Comparison of ENCODE assay signal across 10 cellular contexts in the genomic region with DNA sequence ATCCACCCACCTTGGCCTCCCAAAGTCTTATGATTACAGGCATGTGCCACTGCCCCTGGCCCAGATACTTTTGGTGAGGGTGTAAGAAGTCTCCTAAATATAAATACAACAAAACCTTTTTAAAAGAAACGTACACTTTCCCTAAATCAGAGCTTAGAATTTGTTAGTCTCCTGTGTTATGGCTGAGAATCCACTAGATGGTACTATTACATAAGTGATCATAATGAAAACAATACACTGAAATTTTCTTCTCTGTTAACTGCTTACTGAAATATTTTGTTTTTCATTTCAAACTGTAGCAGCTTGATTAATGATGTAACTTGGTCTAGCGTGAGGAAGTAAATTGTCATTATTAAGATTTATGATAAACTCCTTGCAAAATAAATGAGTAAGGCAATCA.
DNase-seq lines count a peak whose midpoint lies in the region; ATAC-seq and TF ChIP-seq lines count a peak whose summit lies in the region.
"Had no signal": no experiment of that assay in that cellular context is flagged by ENCODE, and none has a peak within 500 bp of the region (broad histone marks: within the 10 kb centered on the region; RNA-seq: fewer than 3 reads in every experiment).

No MANE protein-coding gene starts in this region.

- H3K4me1 Mint-ChIP-seq in T-cell: no peaks in the 10 kb centered on the region

- H3K9me2 ChIP-seq in PC-3 (replicated peaks; ENCODE audit: low read length): no peaks in the 10 kb centered on the region

- H3K36me3 ChIP-seq in PC-3 (ENCODE audit: low read depth, low read length) (no peaks in the 10 kb centered on the region), testis (ENCODE audit: low read depth, missing control alignments) (no peaks in the 10 kb centered on the region), spleen (no peaks in the 10 kb centered on the region)

- no TSS peak for BruUV-seq in PC-3 (replicated peaks; lab: Mats Ljungman, UMichigan)

- H3K9me3 ChIP-seq in PC-3 (ENCODE audit: low read length) (no peaks in the 10 kb centered on the region), testis (no peaks in the 10 kb centered on the region), spleen (no peaks in the 10 kb centered on the region)

- no peaks in the 10 kb centered on the region for H3K79me2 ChIP-seq in PC-3 (ENCODE audit: low read length)

- peak; percentile 72 for TF ChIP-seq CTCF in PC-3 (conservative IDR thresholded peaks at IDR 0.05; ENCODE audit: low read depth, low read length)
- TF ChIP-seq CTCF in fibroblast of the aortic adventitia (IDR thresholded peaks at IDR 0.05; ENCODE audit: insufficient read depth, low read length): peak; percentile 28
- TF ChIP-seq CTCF in testis (IDR thresholded peaks at IDR 0.05): peak in 2 of 3 experiments; percentile 27 to 31
- TF ChIP-seq CTCF in spleen (IDR thresholded peaks at IDR 0.05 in 8 of 11, conservative IDR thresholded peaks at IDR 0.05 in 3 of 11): peak in 4 of 11 experiments; percentile 14 to 42 (median 32)

- POLR2A ChIA-PET in PC-3 (lab: Charles Lee; ENCODE audit: unreplicated experiment): no interaction called here
- POLR2A ChIA-PET in T-cell (lab: Charles Lee): no interaction called here

- 18 to 26% methylated on average over 2 of the region's 2 CpGs for WGBS in testis, 2 donors
- WGBS in spleen, 5 donors: 7 to 11% (median 9%) methylated on average over 2 of the region's 2 CpGs

- DNase-seq in NOMO-1 treated with DMSO at 0.1 percent for 48 hours (lab: John Stamatoyannopoulos, UW; ENCODE audit: unreplicated experiment) (peak; percentile 9), NOMO-1 treated with dmso at 0.1 percent for 144 hours (lab: John Stamatoyannopoulos, UW; ENCODE audit: unreplicated experiment) (no peak), PC-3 (peak; percentile 37), fibroblast of the aortic adventitia (ENCODE audit: low read depth) (peak; percentile 22), testis (no peak), spleen (no peak), GM19240 (ENCODE audit: insufficient read length, low spot score) (no peak), T-cell (no peak)
- DNase-seq: activated CD4-positive, alpha-beta memory T cell treated with anti-CD3 and anti-CD28 coated beads for 36 hours; DMS79 had no signal

- CTCF ChIA-PET in PC-3 (lab: Charles Lee): interaction anchor here (0.6 kb wide), 1 partner anchor 85 kb away, joined by 4 read pairs; no protein-coding TSS in a partner anchor
- CTCF ChIA-PET in T-cell (lab: Charles Lee): interaction anchor here (0.6 to 1.2 kb wide), 2 partner anchors 35 to 1737 kb away, joined by 4 read pairs; no protein-coding TSS in a partner anchor

- H2AFZ ChIP-seq in PC-3 (ENCODE audit: low read length): no peak overlapping the region

- H3K27me3 ChIP-seq in PC-3 (ENCODE audit: low read length) (peaks cover 11% of the 10 kb centered on the region; the same call in 1 of the 2 replicates), testis (no peaks in the 10 kb centered on the region), spleen (replicated peaks in 1 of 7) (peaks cover 0 to 10% (median 0%) of the 10 kb centered on the region in 7 donors)

- H3K27ac ChIP-seq in PC-3 (ENCODE audit: low read length): no peak overlapping the region
- H3K27ac ChIP-seq in testis: no peak overlapping the region
- H3K27ac ChIP-seq in spleen: no peak overlapping the region

- H3K4me3 Mint-ChIP-seq in T-cell: no peak overlapping the region
- H3K4me3 Mint-ChIP-seq: activated CD4-positive, alpha-beta memory T cell treated with anti-CD3 and anti-CD28 coated beads for 36 hours had no signal

- no peak overlapping the region for H3K9ac ChIP-seq in PC-3 (ENCODE audit: low read length)

- H3K36me3 Mint-ChIP-seq in T-cell: no peaks in the 10 kb centered on the region
- H3K36me3 Mint-ChIP-seq: activated CD4-positive, alpha-beta memory T cell treated with anti-CD3 and anti-CD28 coated beads for 36 hours had no signal

- no peaks in the 10 kb centered on the region for H3K9me3 Mint-ChIP-seq in T-cell
- H3K9me3 Mint-ChIP-seq: activated CD4-positive, alpha-beta memory T cell treated with anti-CD3 and anti-CD28 coated beads for 36 hours had no signal

- no peak overlapping the region for H3K27ac Mint-ChIP-seq in T-cell
- H3K27ac Mint-ChIP-seq: activated CD4-positive, alpha-beta memory T cell treated with anti-CD3 and anti-CD28 coated beads for 36 hours had no signal

- H3K4me3 ChIP-seq in PC-3 (ENCODE audit: low read length) (no peak overlapping the region), fibroblast of the aortic adventitia (ENCODE audit: low read depth, low read length) (no peak overlapping the region), testis (no peak overlapping the region), spleen (no peak overlapping the region)

- H3K4me1 ChIP-seq in PC-3 (ENCODE audit: insufficient read depth, low read length) (no peaks in the 10 kb centered on the region), testis (no peaks in the 10 kb centered on the region), spleen (no peaks in the 10 kb centered on the region)

- no peak for TF ChIP-seq POLR2A in testis (IDR thresholded peaks at IDR 0.05)
- no peak for TF ChIP-seq POLR2A in spleen (IDR thresholded peaks at IDR 0.05)

- no peaks in the 10 kb centered on the region for H4K20me1 ChIP-seq in PC-3 (ENCODE audit: low read length)

- ATAC-seq in PC-3: peak; percentile 63; the same call in 1 of the 2 replicates
- no peak for ATAC-seq in T-cell (replicated peaks in 1 of 4)

- H3K27me3 Mint-ChIP-seq in T-cell: peaks cover 5 to 20% of the 10 kb centered on the region in 2 donors

- intact Hi-C loops in PC-3 (cut with micrococcal nuclease) (loop anchor here (5.0 kb wide), 1 partner anchor 1738 kb away; no protein-coding TSS in a partner anchor), testis (cut with DNase I; ENCODE audit: low total_unique reads) (no loop called here), spleen (cut with DNase I; ENCODE audit: low total_unique reads) (loop anchor here (10.0 kb wide), 1 partner anchor 1731 kb away; no protein-coding TSS in a partner anchor)

- no peaks in the 10 kb centered on the region for H3F3A ChIP-seq in PC-3 (ENCODE audit: low read length, unreplicated experiment)

- no peak overlapping the region for H3K4me2 ChIP-seq in PC-3 (ENCODE audit: low read length)

Comparison
In these comparisons a context has a peak if more than half of its experiments do, and no peak if none do; other contexts are left out.
1. DNase-seq: peak in NOMO-1 treated with DMSO at 0.1 percent for 48 hours (single experiment), PC-3 (single experiment) and fibroblast of the aortic adventitia (single experiment); none in NOMO-1 treated with dmso at 0.1 percent for 144 hours (single experiment), testis (single experiment), spleen (single experiment), GM19240 (single experiment) and T-cell (0 of 34).